Comparison of ENCODE assay signal across 1 cellular context in the genomic region with DNA sequence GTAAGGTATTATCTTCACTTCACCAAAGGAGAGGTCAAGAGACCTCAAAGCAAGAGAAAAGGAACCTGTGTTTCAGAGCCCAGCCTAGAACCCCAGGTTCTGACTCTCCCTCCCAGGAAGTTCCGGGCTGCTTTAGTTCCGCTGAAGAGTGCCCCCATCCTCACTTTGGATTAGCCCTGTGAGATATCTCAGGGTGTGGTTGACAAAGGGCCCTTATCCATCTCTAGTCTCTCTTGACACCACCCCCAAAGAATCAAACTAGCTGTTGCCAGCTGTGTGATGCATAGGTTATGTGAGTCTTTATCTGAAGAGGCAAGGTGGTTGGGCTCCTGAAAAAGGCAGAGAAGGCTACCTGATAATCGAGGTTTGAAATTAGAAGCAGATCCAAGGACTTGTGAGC.
A peak's percentile ranks its signal among the peaks of the same experiment; 100 is the strongest.
TF ChIP-seq lines count a peak whose summit lies in the region.

No MANE protein-coding gene starts in this region.

TF ChIP-seq in K562, 482 proteins besides CTCF, POLR2A, EP300 and RAD21 (continued from another document):
- TF ChIP-seq, protein P1, sequence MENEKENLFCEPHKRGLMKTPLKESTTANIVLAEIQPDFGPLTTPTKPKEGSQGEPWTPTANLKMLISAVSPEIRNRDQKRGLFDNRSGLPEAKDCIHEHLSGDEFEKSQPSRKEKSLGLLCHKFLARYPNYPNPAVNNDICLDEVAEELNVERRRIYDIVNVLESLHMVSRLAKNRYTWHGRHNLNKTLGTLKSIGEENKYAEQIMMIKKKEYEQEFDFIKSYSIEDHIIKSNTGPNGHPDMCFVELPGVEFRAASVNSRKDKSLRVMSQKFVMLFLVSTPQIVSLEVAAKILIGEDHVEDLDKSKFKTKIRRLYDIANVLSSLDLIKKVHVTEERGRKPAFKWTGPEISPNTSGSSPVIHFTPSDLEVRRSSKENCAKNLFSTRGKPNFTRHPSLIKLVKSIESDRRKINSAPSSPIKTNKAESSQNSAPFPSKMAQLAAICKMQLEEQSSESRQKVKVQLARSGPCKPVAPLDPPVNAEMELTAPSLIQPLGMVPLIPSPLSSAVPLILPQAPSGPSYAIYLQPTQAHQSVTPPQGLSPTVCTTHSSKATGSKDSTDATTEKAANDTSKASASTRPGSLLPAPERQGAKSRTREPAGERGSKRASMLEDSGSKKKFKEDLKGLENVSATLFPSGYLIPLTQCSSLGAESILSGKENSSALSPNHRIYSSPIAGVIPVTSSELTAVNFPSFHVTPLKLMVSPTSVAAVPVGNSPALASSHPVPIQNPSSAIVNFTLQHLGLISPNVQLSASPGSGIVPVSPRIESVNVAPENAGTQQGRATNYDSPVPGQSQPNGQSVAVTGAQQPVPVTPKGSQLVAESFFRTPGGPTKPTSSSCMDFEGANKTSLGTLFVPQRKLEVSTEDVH (IDR thresholded peaks at IDR 0.05; ENCODE audit: low read depth, partially characterized antibody) = no peak
- TF ChIP-seq SMARCA4 (IDR thresholded peaks at IDR 0.05) (0 out of 2 replicates have a peak, but pooled peaks have one; percentile 26), GTF2F1 (IDR thresholded peaks at IDR 0.05; ENCODE audit: low read depth, low read length) (no peak), ZNF57 (CRISPR knock-in tag; IDR thresholded peaks at IDR 0.05) (no peak), ETV1 (tag; conservative IDR thresholded peaks at IDR 0.05; ENCODE audit: low read depth) (0 out of 2 replicates have a peak, but pooled peaks have one; percentile 14), NRF1 (conservative IDR thresholded peaks at IDR 0.05 in 1 of 2, IDR thresholded peaks at IDR 0.05 in 1 of 2) (no peak), FOXJ3 (CRISPR knock-in tag; IDR thresholded peaks at IDR 0.05) (no peak), NFATC3 (IDR thresholded peaks at IDR 0.05) (no peak), DNMT1 (IDR thresholded peaks at IDR 0.05) (no peak), PURB (CRISPR knock-in tag; IDR thresholded peaks at IDR 0.05; ENCODE audit: low read depth) (no peak), NR1H2 (CRISPR knock-in tag; IDR thresholded peaks at IDR 0.05) (no peak), LCOR (CRISPR knock-in tag; IDR thresholded peaks at IDR 0.05) (no peak), SUPT5H (IDR thresholded peaks at IDR 0.05) (no peak), CXXC5 (CRISPR knock-in tag; IDR thresholded peaks at IDR 0.05) (no peak), CREM (IDR thresholded peaks at IDR 0.05; ENCODE audit: low read depth) (0 out of 2 replicates have a peak, but pooled peaks have one; percentile 25), PCBP2 (IDR thresholded peaks at IDR 0.05; ENCODE audit: low read depth, low read length, poor library complexity, severe bottlenecking) (no peak), ZNF311 (CRISPR knock-in tag; IDR thresholded peaks at IDR 0.05) (no peak), MTF1 (CRISPR knock-in tag; IDR thresholded peaks at IDR 0.05; ENCODE audit: borderline replicate concordance) (no peak)
- TF ChIP-seq, protein P2, sequence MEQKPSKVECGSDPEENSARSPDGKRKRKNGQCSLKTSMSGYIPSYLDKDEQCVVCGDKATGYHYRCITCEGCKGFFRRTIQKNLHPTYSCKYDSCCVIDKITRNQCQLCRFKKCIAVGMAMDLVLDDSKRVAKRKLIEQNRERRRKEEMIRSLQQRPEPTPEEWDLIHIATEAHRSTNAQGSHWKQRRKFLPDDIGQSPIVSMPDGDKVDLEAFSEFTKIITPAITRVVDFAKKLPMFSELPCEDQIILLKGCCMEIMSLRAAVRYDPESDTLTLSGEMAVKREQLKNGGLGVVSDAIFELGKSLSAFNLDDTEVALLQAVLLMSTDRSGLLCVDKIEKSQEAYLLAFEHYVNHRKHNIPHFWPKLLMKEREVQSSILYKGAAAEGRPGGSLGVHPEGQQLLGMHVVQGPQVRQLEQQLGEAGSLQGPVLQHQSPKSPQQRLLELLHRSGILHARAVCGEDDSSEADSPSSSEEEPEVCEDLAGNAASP (IDR thresholded peaks at IDR 0.05) = no peak
- TF ChIP-seq, protein P3, sequence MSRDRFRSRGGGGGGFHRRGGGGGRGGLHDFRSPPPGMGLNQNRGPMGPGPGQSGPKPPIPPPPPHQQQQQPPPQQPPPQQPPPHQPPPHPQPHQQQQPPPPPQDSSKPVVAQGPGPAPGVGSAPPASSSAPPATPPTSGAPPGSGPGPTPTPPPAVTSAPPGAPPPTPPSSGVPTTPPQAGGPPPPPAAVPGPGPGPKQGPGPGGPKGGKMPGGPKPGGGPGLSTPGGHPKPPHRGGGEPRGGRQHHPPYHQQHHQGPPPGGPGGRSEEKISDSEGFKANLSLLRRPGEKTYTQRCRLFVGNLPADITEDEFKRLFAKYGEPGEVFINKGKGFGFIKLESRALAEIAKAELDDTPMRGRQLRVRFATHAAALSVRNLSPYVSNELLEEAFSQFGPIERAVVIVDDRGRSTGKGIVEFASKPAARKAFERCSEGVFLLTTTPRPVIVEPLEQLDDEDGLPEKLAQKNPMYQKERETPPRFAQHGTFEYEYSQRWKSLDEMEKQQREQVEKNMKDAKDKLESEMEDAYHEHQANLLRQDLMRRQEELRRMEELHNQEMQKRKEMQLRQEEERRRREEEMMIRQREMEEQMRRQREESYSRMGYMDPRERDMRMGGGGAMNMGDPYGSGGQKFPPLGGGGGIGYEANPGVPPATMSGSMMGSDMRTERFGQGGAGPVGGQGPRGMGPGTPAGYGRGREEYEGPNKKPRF (IDR thresholded peaks at IDR 0.05; ENCODE audit: low read depth, low read length) = no peak
- TF ChIP-seq, protein P4, sequence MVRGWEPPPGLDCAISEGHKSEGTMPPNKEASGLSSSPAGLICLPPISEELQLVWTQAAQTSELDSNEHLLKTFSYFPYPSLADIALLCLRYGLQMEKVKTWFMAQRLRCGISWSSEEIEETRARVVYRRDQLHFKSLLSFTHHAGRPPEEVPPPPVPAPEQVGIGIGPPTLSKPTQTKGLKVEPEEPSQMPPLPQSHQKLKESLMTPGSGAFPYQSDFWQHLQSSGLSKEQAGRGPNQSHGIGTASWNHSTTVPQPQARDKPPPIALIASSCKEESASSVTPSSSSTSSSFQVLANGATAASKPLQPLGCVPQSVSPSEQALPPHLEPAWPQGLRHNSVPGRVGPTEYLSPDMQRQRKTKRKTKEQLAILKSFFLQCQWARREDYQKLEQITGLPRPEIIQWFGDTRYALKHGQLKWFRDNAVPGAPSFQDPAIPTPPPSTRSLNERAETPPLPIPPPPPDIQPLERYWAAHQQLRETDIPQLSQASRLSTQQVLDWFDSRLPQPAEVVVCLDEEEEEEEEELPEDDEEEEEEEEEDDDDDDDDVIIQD (CRISPR knock-in tag; IDR thresholded peaks at IDR 0.05) = no peak
- TF ChIP-seq, protein P5, sequence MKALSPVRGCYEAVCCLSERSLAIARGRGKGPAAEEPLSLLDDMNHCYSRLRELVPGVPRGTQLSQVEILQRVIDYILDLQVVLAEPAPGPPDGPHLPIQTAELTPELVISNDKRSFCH (CRISPR knock-in tag; IDR thresholded peaks at IDR 0.05) = no peak
- TF ChIP-seq, protein P5 (tag; IDR thresholded peaks at IDR 0.05) = no peak
- TF ChIP-seq, protein P6, sequence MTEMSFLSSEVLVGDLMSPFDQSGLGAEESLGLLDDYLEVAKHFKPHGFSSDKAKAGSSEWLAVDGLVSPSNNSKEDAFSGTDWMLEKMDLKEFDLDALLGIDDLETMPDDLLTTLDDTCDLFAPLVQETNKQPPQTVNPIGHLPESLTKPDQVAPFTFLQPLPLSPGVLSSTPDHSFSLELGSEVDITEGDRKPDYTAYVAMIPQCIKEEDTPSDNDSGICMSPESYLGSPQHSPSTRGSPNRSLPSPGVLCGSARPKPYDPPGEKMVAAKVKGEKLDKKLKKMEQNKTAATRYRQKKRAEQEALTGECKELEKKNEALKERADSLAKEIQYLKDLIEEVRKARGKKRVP (CRISPR knock-in tag; IDR thresholded peaks at IDR 0.05) = no peak
